ENCODE assay signal across 14 cellular contexts in genomic region chr10:18376650-18377049, GRCh38.
DNase-seq lines count a peak whose midpoint lies in the region; ATAC-seq lines count a peak whose summit lies in the region.
"Had no signal": no experiment of that assay in that cellular context is flagged by ENCODE, and none has a peak within 500 bp of the region (broad histone marks: within the 10 kb centered on the region; RNA-seq: fewer than 3 reads in every experiment).

No MANE protein-coding gene starts in this region.

- intact Hi-C loops in left ventricle myocardium superior (cut with micrococcal nuclease) (no loop called here), left cardiac atrium (cut with DNase I) (no loop called here)

- no peak for DNase-seq in left ventricle myocardium superior
- DNase-seq in left cardiac atrium: no peak
- DNase-seq in NCI-H226: peak; percentile 24
- no peak for DNase-seq in left lobe of liver (ENCODE audit: low spot score)
- DNase-seq in NCI-H524 (lab: John Stamatoyannopoulos, UW): no peak
- DNase-seq: C1 segment of cervical spinal cord; Calu3; CD4-positive, alpha-beta memory T cell; COR-L47; DMS53; DMS79 treated with DMSO at 0.1 percent for 48 hours; GOT3; HFFc6 had no signal

- ATAC-seq in left ventricle myocardium superior (peak; percentile 19), left cardiac atrium (no peak), left lobe of liver (peak; percentile 73), HG03442 (IDR thresholded peaks at IDR 0.05; ENCODE audit: unreplicated experiment) (no peak)

Comparison
In these comparisons a context has a peak if more than half of its experiments do, and no peak if none do; other contexts are left out.
1. ATAC-seq: peak in left ventricle myocardium superior (single experiment) and left lobe of liver (single experiment); none in left cardiac atrium (0 of 2) and HG03442 (single experiment).